Comparison of ENCODE assay signal across 16 cellular contexts in the genomic region with DNA sequence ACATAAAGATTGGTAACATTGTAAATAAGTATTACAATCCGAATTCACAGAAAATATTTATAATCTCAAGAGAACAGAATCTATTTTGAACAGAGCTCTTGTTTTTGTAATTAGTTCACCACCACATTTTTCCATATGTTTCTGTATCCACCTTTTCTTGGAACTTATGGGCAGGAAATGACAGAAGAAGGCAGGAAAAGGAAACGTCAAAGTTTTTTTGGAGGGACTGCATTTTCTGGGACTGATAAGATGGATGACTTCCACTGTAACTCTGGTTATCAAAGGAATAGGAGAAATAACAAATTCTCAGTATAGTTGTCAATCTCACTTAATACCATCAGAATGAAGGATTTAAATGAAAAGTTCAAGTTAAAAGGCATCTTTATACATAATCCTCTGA.
DNase-seq lines count a peak whose midpoint lies in the region; ATAC-seq, FAIRE-seq and TF ChIP-seq lines count a peak whose summit lies in the region.
"Had no signal": no experiment of that assay in that cellular context is flagged by ENCODE, and none has a peak within 500 bp of the region (broad histone marks: within the 10 kb centered on the region; RNA-seq: fewer than 3 reads in every experiment).

No MANE protein-coding gene starts in this region.

- no peaks in the 10 kb centered on the region for H3K9me3 Mint-ChIP-seq in activated CD4-positive, alpha-beta memory T cell treated with anti-CD3 and anti-CD28 coated beads for 36 hours
- no peaks in the 10 kb centered on the region for H3K9me3 Mint-ChIP-seq in activated CD4-positive, alpha-beta memory T cell treated with anti-CD3 and anti-CD28 coated beads, Interleukin-2, amount 10 ng/mL, durations not matched to agents 7 days and 5 days
- no peaks in the 10 kb centered on the region for H3K9me3 Mint-ChIP-seq in activated naive CD8-positive, alpha-beta T cell treated with anti-CD3 and anti-CD28 coated beads, Interleukin-2, amount 50 U/mL, for 24 hours
- H3K9me3 Mint-ChIP-seq: GM23338 had no signal

- no peak for TF ChIP-seq EP300 in GM12878 (IDR thresholded peaks at IDR 0.05; ENCODE audit: borderline replicate concordance in 1 of 2, control insufficient read depth in 1 of 2, low read depth in 2 of 2, low read length in 2 of 2)
- TF ChIP-seq EP300 in ovary (IDR thresholded peaks at IDR 0.05): no peak

- H3K27me3 Mint-ChIP-seq in activated CD4-positive, alpha-beta memory T cell treated with anti-CD3 and anti-CD28 coated beads for 36 hours: no peaks in the 10 kb centered on the region
- H3K27me3 Mint-ChIP-seq in activated CD4-positive, alpha-beta memory T cell treated with anti-CD3 and anti-CD28 coated beads, Interleukin-2, amount 10 ng/mL, durations not matched to agents 7 days and 5 days: peaks cover 1% of the 10 kb centered on the region
- peaks cover 5% of the 10 kb centered on the region for H3K27me3 Mint-ChIP-seq in activated naive CD8-positive, alpha-beta T cell treated with anti-CD3 and anti-CD28 coated beads, Interleukin-2, amount 50 U/mL, for 24 hours

- CTCF ChIA-PET in activated CD4-positive, alpha-beta memory T cell treated with anti-CD3 and anti-CD28 coated beads for 36 hours (lab: Charles Lee): interaction anchor here (0.8 kb wide), 1 partner anchor 21 kb away, joined by 3 read pairs; no protein-coding TSS in a partner anchor
- CTCF ChIA-PET in activated CD4-positive, alpha-beta memory T cell treated with anti-CD3 and anti-CD28 coated beads, Interleukin-2, amount 10 ng/mL, durations not matched to agents 7 days and 5 days (lab: Charles Lee): interaction anchor here (1.0 kb wide), 1 partner anchor 12 kb away, joined by 3 read pairs; no protein-coding TSS in a partner anchor
- CTCF ChIA-PET in GM12878 (lab: Yijun Ruan, JAX): interaction anchor here (0.9 to 1.5 kb wide), 4 partner anchors 10 to 167 kb away, joined by 3 to 7 read pairs (median 3); no protein-coding TSS in a partner anchor

- SMC1A ChIA-PET in GM12878 (lab: Charles Lee; ENCODE audit: uncharacterized antibody, unreplicated experiment): interaction anchor here (0.7 to 2.7 kb wide), 10 partner anchors 10 to 113 kb away, joined by 3 to 8 read pairs (median 3); no protein-coding TSS in a partner anchor

- no TSS peak for BruUV-seq in GM12878 (replicated peaks; lab: Mats Ljungman, UMichigan)

- H3K27ac ChIP-seq in GM12878 (ENCODE audit: control insufficient read depth, insufficient read depth) (no peak overlapping the region), ovary (no peak overlapping the region)
- H3K27ac ChIP-seq: 22Rv1; BLaER1 treated with 17β-estradiol and CSF1 and Interleukin-3, amounts not matched to agents 10 nM and 100 nM had no signal

- ATAC-seq in GM12878: no peak
- no peak for ATAC-seq in activated naive CD8-positive, alpha-beta T cell treated with anti-CD3 and anti-CD28 coated beads, Interleukin-2, amount 50 U/mL, for 24 hours
- ATAC-seq: GM23338 had no signal

- peak overlapping the region; percentile 6 for H3K27ac Mint-ChIP-seq in activated CD4-positive, alpha-beta memory T cell treated with anti-CD3 and anti-CD28 coated beads for 36 hours
- H3K27ac Mint-ChIP-seq in activated CD4-positive, alpha-beta memory T cell treated with anti-CD3 and anti-CD28 coated beads, Interleukin-2, amount 10 ng/mL, durations not matched to agents 7 days and 5 days: no peak overlapping the region
- no peak overlapping the region for H3K27ac Mint-ChIP-seq in activated naive CD8-positive, alpha-beta T cell treated with anti-CD3 and anti-CD28 coated beads, Interleukin-2, amount 50 U/mL, for 24 hours
- H3K27ac Mint-ChIP-seq: CD4-positive, CD25-positive, alpha-beta regulatory T cell; GM23338 had no signal

- H3K4me3 Mint-ChIP-seq in activated CD4-positive, alpha-beta memory T cell treated with anti-CD3 and anti-CD28 coated beads for 36 hours: no peak overlapping the region
- no peak overlapping the region for H3K4me3 Mint-ChIP-seq in activated CD4-positive, alpha-beta memory T cell treated with anti-CD3 and anti-CD28 coated beads, Interleukin-2, amount 10 ng/mL, durations not matched to agents 7 days and 5 days
- no peak overlapping the region for H3K4me3 Mint-ChIP-seq in activated naive CD8-positive, alpha-beta T cell treated with anti-CD3 and anti-CD28 coated beads, Interleukin-2, amount 50 U/mL, for 24 hours
- H3K4me3 Mint-ChIP-seq: CD4-positive, CD25-positive, alpha-beta regulatory T cell; GM23338 had no signal

- in situ Hi-C loops in GM12878 (cut with MboI): no loop called here

- H3K36me3 ChIP-seq in GM12878 (ENCODE audit: control insufficient read depth in 2 of 2, insufficient read depth in 2 of 2, low read length in 1 of 2) (no peaks in the 10 kb centered on the region), ovary (no peaks in the 10 kb centered on the region)
- H3K36me3 ChIP-seq: BLaER1 treated with 17β-estradiol and CSF1 and Interleukin-3, amounts not matched to agents 10 nM and 100 nM had no signal

- TF ChIP-seq CTCF in GM12878 (IDR thresholded peaks at IDR 0.05 in 2 of 3, conservative IDR thresholded peaks at IDR 0.05 in 1 of 3; ENCODE audit: control insufficient read depth in 2 of 3, extremely low read depth in 1 of 3, insufficient read depth in 1 of 3, low read depth in 3 of 3, low read length in 3 of 3) (no peak), ovary (IDR thresholded peaks at IDR 0.05) (no peak)

- no peaks in the 10 kb centered on the region for H3K79me2 ChIP-seq in GM12878 (ENCODE audit: control insufficient read depth, insufficient read depth, low read length)

- H3K4me3 ChIP-seq in GM12878 (no peak overlapping the region), ovary (no peak overlapping the region)
- H3K4me3 ChIP-seq: BLaER1 treated with 17β-estradiol and CSF1 and Interleukin-3, amounts not matched to agents 10 nM and 100 nM; GM23338 had no signal

- TF ChIP-seq POLR2A in GM12878 (IDR thresholded peaks at IDR 0.05; ENCODE audit: low read depth, low read length) (no peak), ovary (IDR thresholded peaks at IDR 0.05) (no peak)

- no peaks in the 10 kb centered on the region; the same call in 2 of the 3 replicates for H3K9me3 ChIP-seq in GM12878 (replicated peaks; ENCODE audit: control insufficient read depth, insufficient read depth, low read length)
- H3K9me3 ChIP-seq in ovary: no peaks in the 10 kb centered on the region
- H3K9me3 ChIP-seq: BLaER1 treated with 17β-estradiol and CSF1 and Interleukin-3, amounts not matched to agents 10 nM and 100 nM had no signal

- peaks cover 8% of the 10 kb centered on the region for H3K4me1 Mint-ChIP-seq in activated CD4-positive, alpha-beta memory T cell treated with anti-CD3 and anti-CD28 coated beads for 36 hours (ENCODE audit: low read depth)
- H3K4me1 Mint-ChIP-seq in activated CD4-positive, alpha-beta memory T cell treated with anti-CD3 and anti-CD28 coated beads, Interleukin-2, amount 10 ng/mL, durations not matched to agents 7 days and 5 days: peaks cover 25% of the 10 kb centered on the region
- H3K4me1 Mint-ChIP-seq in activated naive CD8-positive, alpha-beta T cell treated with anti-CD3 and anti-CD28 coated beads, Interleukin-2, amount 50 U/mL, for 24 hours: peaks cover 15% of the 10 kb centered on the region

- H2AFZ ChIP-seq in GM12878 (ENCODE audit: control insufficient read depth, low read depth, low read length): no peak overlapping the region
- H2AFZ ChIP-seq: GM23338 had no signal

- DNase-seq in activated CD4-positive, alpha-beta memory T cell treated with anti-CD3 and anti-CD28 coated beads for 36 hours: no peak
- DNase-seq in activated CD4-positive, alpha-beta memory T cell treated with anti-CD3 and anti-CD28 coated beads, Interleukin-2, amount 10 ng/mL, durations not matched to agents 7 days and 5 days: no peak
- DNase-seq in GM12878 (ENCODE audit: low read depth, low spot score) (no peak), lung microvascular endothelial cell (ENCODE audit: low read depth in 2 of 2) (peak; percentile 64 to 68), NCI-H524 (lab: John Stamatoyannopoulos, UW) (no peak), T-helper 2 cell (no peak), ovary (no peak)
- no peak for DNase-seq in activated naive CD8-positive, alpha-beta T cell treated with anti-CD3 and anti-CD28 coated beads, Interleukin-2, amount 50 U/mL, for 24 hours
- DNase-seq: AML-193; CD4-positive, CD25-positive, alpha-beta regulatory T cell; DMS53; GF-D8; H7 had no signal

- H3K4me2 ChIP-seq in GM12878 (ENCODE audit: control insufficient read depth, insufficient read depth): no peak overlapping the region
- H3K4me2 ChIP-seq: BLaER1 treated with 17β-estradiol and CSF1 and Interleukin-3, amounts not matched to agents 10 nM and 100 nM; GM23338 had no signal

- no peak for TF ChIP-seq RAD21 in GM12878 (IDR thresholded peaks at IDR 0.05; ENCODE audit: insufficient read depth, low read depth, low read length)

- RAD21 ChIA-PET in GM12878 (lab: Charles Lee; ENCODE audit: unreplicated experiment): interaction anchor here (0.9 to 1.7 kb wide), 3 partner anchors 25 to 35 kb away, joined by 3 to 9 read pairs (median 3); no protein-coding TSS in a partner anchor

- H3K27me3 ChIP-seq in GM12878 (replicated peaks in 1 of 2; ENCODE audit: control insufficient read depth in 2 of 2, insufficient read depth in 2 of 2, low read length in 1 of 2) (no peaks in the 10 kb centered on the region), ovary (no peaks in the 10 kb centered on the region)
- H3K27me3 ChIP-seq: BLaER1 treated with 17β-estradiol and CSF1 and Interleukin-3, amounts not matched to agents 10 nM and 100 nM had no signal

- 0% methylated on average over 2 of the region's 2 CpGs for WGBS in GM12878 (ENCODE audit: insufficient coverage, insufficient replicate concordance, low lambda C conversion rate, missing lambda C conversion rate)
- 50 to 60% (median 54%) methylated on average over 2 of the region's 2 CpGs for WGBS in ovary, 3 donors

- H3K36me3 Mint-ChIP-seq in activated CD4-positive, alpha-beta memory T cell treated with anti-CD3 and anti-CD28 coated beads for 36 hours: no peaks in the 10 kb centered on the region
- no peaks in the 10 kb centered on the region for H3K36me3 Mint-ChIP-seq in activated CD4-positive, alpha-beta memory T cell treated with anti-CD3 and anti-CD28 coated beads, Interleukin-2, amount 10 ng/mL, durations not matched to agents 7 days and 5 days (ENCODE audit: low read depth)
- H3K36me3 Mint-ChIP-seq in activated naive CD8-positive, alpha-beta T cell treated with anti-CD3 and anti-CD28 coated beads, Interleukin-2, amount 50 U/mL, for 24 hours (ENCODE audit: low read depth): no peaks in the 10 kb centered on the region
- H3K36me3 Mint-ChIP-seq: CD4-positive, CD25-positive, alpha-beta regulatory T cell had no signal

- H3K4me1 ChIP-seq in GM12878 (ENCODE audit: control insufficient read depth, insufficient read depth, low read length) (peaks cover 11% of the 10 kb centered on the region; the same call in 1 of the 2 replicates), ovary (ENCODE audit: insufficient read depth) (no peaks in the 10 kb centered on the region)

- no peak overlapping the region for H3K9ac ChIP-seq in GM12878 (ENCODE audit: control insufficient read depth, insufficient read depth, low read length)
- H3K9ac ChIP-seq: BLaER1 treated with 17β-estradiol and CSF1 and Interleukin-3, amounts not matched to agents 10 nM and 100 nM had no signal

- intact Hi-C loops in activated CD4-positive, alpha-beta memory T cell treated with anti-CD3 and anti-CD28 coated beads for 36 hours (cut with micrococcal nuclease): no loop called here
- intact Hi-C loops in GM12878 (cut with micrococcal nuclease; ENCODE audit: unreplicated experiment): no loop called here
- intact Hi-C loops in ovary (cut with DNase I): no loop called here

- peak; percentile 54 for FAIRE-seq in GM12878 (lab: Jason Lieb, UNC)

- no peaks in the 10 kb centered on the region for H4K20me1 ChIP-seq in GM12878 (ENCODE audit: control insufficient read depth, insufficient read depth)
- H4K20me1 ChIP-seq: BLaER1 treated with 17β-estradiol and CSF1 and Interleukin-3, amounts not matched to agents 10 nM and 100 nM had no signal

- POLR2A ChIA-PET in activated CD4-positive, alpha-beta memory T cell treated with anti-CD3 and anti-CD28 coated beads for 36 hours (lab: Charles Lee): no interaction called here
- POLR2A ChIA-PET in activated CD4-positive, alpha-beta memory T cell treated with anti-CD3 and anti-CD28 coated beads, Interleukin-2, amount 10 ng/mL, durations not matched to agents 7 days and 5 days (lab: Charles Lee): no interaction called here
- POLR2A ChIA-PET in GM12878 (lab: Charles Lee): interaction anchor here (0.9 to 2.0 kb wide), 5 partner anchors 10 to 18 kb away, joined by 3 to 6 read pairs (median 4); no protein-coding TSS in a partner anchor

Comparison
In these comparisons a context has a peak if more than half of its experiments do, and no peak if none do; other contexts are left out.
1. DNase-seq: peak in lung microvascular endothelial cell (2 of 2); none in activated CD4-positive, alpha-beta memory T cell treated with anti-CD3 and anti-CD28 coated beads for 36 hours (single experiment), activated CD4-positive, alpha-beta memory T cell treated with anti-CD3 and anti-CD28 coated beads, Interleukin-2, amount 10 ng/mL, durations not matched to agents 7 days and 5 days (single experiment), GM12878 (single experiment), NCI-H524 (0 of 2), T-helper 2 cell (0 of 5), activated naive CD8-positive, alpha-beta T cell treated with anti-CD3 and anti-CD28 coated beads, Interleukin-2, amount 50 U/mL, for 24 hours (single experiment) and ovary (0 of 5).